In the genomic region with DNA sequence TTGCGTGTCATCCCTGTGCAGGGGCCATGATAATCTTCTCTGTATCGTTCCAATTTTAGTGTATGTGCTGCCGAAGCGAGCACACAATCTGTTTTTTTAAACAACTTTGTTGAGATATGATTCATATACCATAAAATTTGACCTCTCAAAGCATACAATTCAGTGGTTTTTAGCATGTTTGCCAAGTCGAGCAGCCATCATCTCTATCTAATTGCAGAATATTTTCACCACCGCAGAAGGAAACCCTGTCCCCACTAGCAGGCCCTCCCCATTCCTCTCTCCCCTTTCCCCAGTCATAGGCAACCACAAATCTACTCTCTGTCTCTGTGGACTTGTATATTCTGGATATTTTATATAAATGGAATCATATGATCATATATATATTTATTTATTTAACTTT, we compare ENCODE assay signal across 18 cellular contexts.
DNase-seq lines count a peak whose midpoint lies in the region; ATAC-seq, FAIRE-seq and TF ChIP-seq lines count a peak whose summit lies in the region.
"Had no signal": no experiment of that assay in that cellular context is flagged by ENCODE, and none has a peak within 500 bp of the region (broad histone marks: within the 10 kb centered on the region; RNA-seq: fewer than 3 reads in every experiment).

No MANE protein-coding gene starts in this region.

- H3K27me3 ChIP-seq in RWPE2 (ENCODE audit: insufficient read depth, poor library complexity, severe bottlenecking) (no peaks in the 10 kb centered on the region), right atrium auricular region (no peaks in the 10 kb centered on the region)
- H3K27me3 ChIP-seq: BLaER1 treated with 17β-estradiol and CSF1 and Interleukin-3, amounts not matched to agents 10 nM and 100 nM had no signal

- H3K4me3 ChIP-seq in AG04449 (ENCODE audit: low read depth, low read length) (no peak overlapping the region), RWPE2 (ENCODE audit: severe bottlenecking) (no peak overlapping the region), fibroblast of pulmonary artery (replicated peaks; ENCODE audit: low read depth, low read length) (no peak overlapping the region), right atrium auricular region (no peak overlapping the region)
- H3K4me3 ChIP-seq: BLaER1 treated with 17β-estradiol and CSF1 and Interleukin-3, amounts not matched to agents 10 nM and 100 nM had no signal

- FAIRE-seq in GM19239 (lab: Jason Lieb, UNC): peak; percentile 21

- no peaks in the 10 kb centered on the region for H3K9me3 ChIP-seq in RWPE2 (ENCODE audit: severe bottlenecking)
- no peaks in the 10 kb centered on the region for H3K9me3 ChIP-seq in right atrium auricular region
- H3K9me3 ChIP-seq: SK-N-SH had no signal

- H3K4me1 ChIP-seq in RWPE2 (ENCODE audit: insufficient read depth, poor library complexity, severe bottlenecking) (peaks cover 5% of the 10 kb centered on the region), right atrium auricular region (no peaks in the 10 kb centered on the region)

- POLR2A ChIA-PET in AG04449 (lab: Yijun Ruan, JAX): no interaction called here

- TF ChIP-seq CTCF in AG04449 (IDR thresholded peaks at IDR 0.05; ENCODE audit: insufficient read depth, low read length, missing control alignments) (no peak), RWPE2 (IDR thresholded peaks at IDR 0.05; ENCODE audit: poor library complexity, severe bottlenecking) (no peak), fibroblast of pulmonary artery (IDR thresholded peaks at IDR 0.05; ENCODE audit: low read length, missing control alignments) (no peak), right atrium auricular region (IDR thresholded peaks at IDR 0.05) (no peak)

- no peak overlapping the region for H3K27ac ChIP-seq in RWPE2 (ENCODE audit: poor library complexity, severe bottlenecking)
- H3K27ac ChIP-seq in right atrium auricular region: no peak overlapping the region
- H3K27ac ChIP-seq: BLaER1 treated with 17β-estradiol and CSF1 and Interleukin-3, amounts not matched to agents 10 nM and 100 nM had no signal

- H3K36me3 ChIP-seq in RWPE2 (ENCODE audit: low read depth) (no peaks in the 10 kb centered on the region), right atrium auricular region (no peaks in the 10 kb centered on the region)
- H3K36me3 ChIP-seq: BLaER1 treated with 17β-estradiol and CSF1 and Interleukin-3, amounts not matched to agents 10 nM and 100 nM had no signal

- ATAC-seq in RWPE2 (ENCODE audit: low read depth) (peak; percentile 58), HG02870 (IDR thresholded peaks at IDR 0.05; ENCODE audit: unreplicated experiment) (no peak), HG03442 (IDR thresholded peaks at IDR 0.05; ENCODE audit: unreplicated experiment) (no peak)
- ATAC-seq: Panc1 had no signal

- DNase-seq in AG04449 (ENCODE audit: low read depth, low spot score) (peak; percentile 51), GM19239 (ENCODE audit: insufficient read length, low spot score) (no peak), RWPE2 (ENCODE audit: low spot score) (no peak), fibroblast of pulmonary artery (ENCODE audit: low read depth) (peak; percentile 27), right atrium auricular region (ENCODE audit: low spot score) (no peak), HUDEP-2 (lab: John Stamatoyannopoulos, UW; ENCODE audit: unreplicated experiment in 76 of 76) (no peak)
- DNase-seq: 8988T, H7, Karpas-422, NCI-H187, NCI-H226, NCI-H524 treated with DMSO at 0.1 percent for 48 hours, SHP77, SK-N-SH had no signal

- CTCF ChIA-PET in AG04449 (lab: Yijun Ruan, JAX): no interaction called here

Comparison
In these comparisons a context has a peak if more than half of its experiments do, and no peak if none do; other contexts are left out.
1. DNase-seq: peak in AG04449 (single experiment) and fibroblast of pulmonary artery (single experiment); none in GM19239 (single experiment), RWPE2 (single experiment), right atrium auricular region (single experiment) and HUDEP-2 (0 of 76).